Comparison of ENCODE assay signal across 8 cellular contexts in genomic region chr6:32666420-32667300, GRCh38. TPM values are rescaled to one million over a fixed set of nuclear protein-coding genes. Genes with fewer than 3 reads are reported as not detected.
A peak's percentile ranks its signal among the peaks of the same experiment; 100 is the strongest.
DNase-seq lines count a peak whose midpoint lies in the region; ATAC-seq lines count a peak whose summit lies in the region.

Gene HLA-DQB1 (minus strand): TSS chr6:32666657. CDS start chr6:32666607, 50 bp downstream.

- peak; percentile 19 for DNase-seq in AG08395 (ENCODE audit: low spot score)
- peak; percentile 17 for DNase-seq in RPMI7951 (ENCODE audit: low read depth)
- DNase-seq in inferior parietal cortex (ENCODE audit: extremely low spot score): peak; percentile 56
- DNase-seq in stimulated activated CD4-positive, alpha-beta T cell treated with anti-CD3 and anti-CD28 coated beads, Interleukin-2, amount 100 ng/mL, for 4 hours (ENCODE audit: low read depth): peak; percentile 53

- ATAC-seq in GM18519 (IDR thresholded peaks at IDR 0.05; ENCODE audit: low FRiP score, unreplicated experiment) (peak; percentile 37), HG03039 (IDR thresholded peaks at IDR 0.05; ENCODE audit: unreplicated experiment) (peak; percentile 55), GM19328 (IDR thresholded peaks at IDR 0.05; ENCODE audit: unreplicated experiment) (no peak)

- H3K27ac ChIP-seq in adipose tissue (ENCODE audit: low read depth, low read length): no peak within 1 kb of the TSS

- WGBS in adipose tissue, 3 donors: 7 to 25% (median 10%) methylated on average over 16 of the region's 16 CpGs

RNA-seq across cellular contexts. Expression of gene HLA-DQB1, which starts in this region (rescaled TPM):
- total RNA-seq in RPMI7951 (2014; rRNA removed; shearing (Covaris generic)): not detected in 2 replicates
- polyA plus RNA-seq in adipose tissue: 10 to 100 TPM in 2 of 3 donors, 1 to 10 TPM in 1; 8.7 to 73.5 (median 43.3) TPM

Comparison
In these comparisons a context has a peak if more than half of its experiments do, and no peak if none do; other contexts are left out.
1. Peak in DNase-seq in RPMI7951; RNA of the gene not detected or under 1 TPM.